11 cellular contexts compared by ENCODE assay signal in genomic region chr14:50233335-50234250, GRCh38. TPM values are rescaled to one million over a fixed set of nuclear protein-coding genes. Genes with fewer than 3 reads are reported as not detected.
A peak's percentile ranks its signal among the peaks of the same experiment; 100 is the strongest.
DNase-seq lines count a peak whose midpoint lies in the region; ATAC-seq, FAIRE-seq and TF ChIP-seq lines count a peak whose summit lies in the region.
"Had no signal": no experiment of that assay in that cellular context is flagged by ENCODE, and none has a peak within 500 bp of the region (broad histone marks: within the 10 kb centered on the region; RNA-seq: fewer than 3 reads in every experiment).

No MANE protein-coding gene starts in this region.

- no peak overlapping the region for H3K4me3 Mint-ChIP-seq in activated T-helper 2 cell treated with anti-CD3 and anti-CD28 coated beads, Interferon-gamma antibody, Interleukin-2, Interleukin-4, amounts not matched to agents 10 μg/mL and 5 μg/mL and 100 μg/mL, durations not matched to agents 14 hours and 24 hours and 36 hours (ENCODE audit: low read depth)

- TF ChIP-seq CTCF in sigmoid colon (IDR thresholded peaks at IDR 0.05), result no peak
- TF ChIP-seq CTCF in D721Med (IDR thresholded peaks at IDR 0.05; ENCODE audit: insufficient read depth, missing control alignments), result no peak

- H3K36me3 Mint-ChIP-seq in activated T-helper 2 cell treated with anti-CD3 and anti-CD28 coated beads, Interferon-gamma antibody, Interleukin-2, Interleukin-4, amounts not matched to agents 10 μg/mL and 5 μg/mL and 100 μg/mL, durations not matched to agents 14 hours and 24 hours and 36 hours (ENCODE audit: low read depth), result peaks cover 28% of the 10 kb centered on the region

- H3K9me3 ChIP-seq in sigmoid colon, result no peaks in the 10 kb centered on the region
- H3K9me3 ChIP-seq: colonic mucosa, mucosa of descending colon had no signal

- FAIRE-seq in D721Med (lab: Jason Lieb, UNC), result no peak

- no peak for TF ChIP-seq POLR2A in sigmoid colon (IDR thresholded peaks at IDR 0.05)

- H3K4me1 ChIP-seq in sigmoid colon, result peaks cover 0 to 35% (median 23%) of the 10 kb centered on the region in 4 donors
- H3K4me1 ChIP-seq: colonic mucosa had no signal

- ATAC-seq in activated CD4-positive, CD25-positive, alpha-beta regulatory T cell treated with anti-CD3 and anti-CD28 coated beads, Interleukin-2, amount 50 U/mL, for 24 hours, result peak; percentile 21 to 33
- ATAC-seq in GM19452 (IDR thresholded peaks at IDR 0.05; ENCODE audit: unreplicated experiment), result no peak
- ATAC-seq: mucosa of descending colon had no signal

- 67 to 75% methylated on average over 18 of the region's 18 CpGs for WGBS in sigmoid colon, 2 donors

- no peak overlapping the region for H3K4me3 ChIP-seq in sigmoid colon
- H3K4me3 ChIP-seq: colonic mucosa, mucosa of descending colon, PC-9 had no signal

- no peak for TF ChIP-seq EP300 in sigmoid colon (IDR thresholded peaks at IDR 0.05)

- H3K9me3 Mint-ChIP-seq in activated T-helper 2 cell treated with anti-CD3 and anti-CD28 coated beads, Interferon-gamma antibody, Interleukin-2, Interleukin-4, amounts not matched to agents 10 μg/mL and 5 μg/mL and 100 μg/mL, durations not matched to agents 14 hours and 24 hours and 36 hours, result peaks cover 21% of the 10 kb centered on the region

- intact Hi-C loops in activated T-helper 2 cell treated with anti-CD3 and anti-CD28 coated beads, Interferon-gamma antibody, Interleukin-2, Interleukin-4, amounts not matched to agents 10 μg/mL and 5 μg/mL and 100 μg/mL, durations not matched to agents 14 hours and 24 hours and 36 hours (cut with micrococcal nuclease), result loop anchor here (1.0 to 5.0 kb wide), 8 partner anchors 88 to 1614 kb away; partner anchors contain the start of genes KLHDC2, MGAT2, RPL36AL and RPS29
- intact Hi-C loops in sigmoid colon (cut with DNase I), result loop anchor here (5.0 kb wide), 4 partner anchors 79 to 366 kb away; partner anchors contain the start of genes DMAC2L, L2HGDH, MAP4K5 and VCPKMT

- peak overlapping the region in 3 of 4 donors; percentile 7 to 99 (median 95) for H3K27ac ChIP-seq in sigmoid colon
- H3K27ac ChIP-seq: colonic mucosa, PC-9 had no signal

- H3K4me1 Mint-ChIP-seq in activated T-helper 2 cell treated with anti-CD3 and anti-CD28 coated beads, Interferon-gamma antibody, Interleukin-2, Interleukin-4, amounts not matched to agents 10 μg/mL and 5 μg/mL and 100 μg/mL, durations not matched to agents 14 hours and 24 hours and 36 hours (ENCODE audit: low read depth), result peaks cover 36% of the 10 kb centered on the region

- peak overlapping the region; percentile 76 for H3K27ac Mint-ChIP-seq in activated T-helper 2 cell treated with anti-CD3 and anti-CD28 coated beads, Interferon-gamma antibody, Interleukin-2, Interleukin-4, amounts not matched to agents 10 μg/mL and 5 μg/mL and 100 μg/mL, durations not matched to agents 14 hours and 24 hours and 36 hours

- no peaks in the 10 kb centered on the region for H3K36me3 ChIP-seq in sigmoid colon
- H3K36me3 ChIP-seq: colonic mucosa had no signal

- peaks cover 4% of the 10 kb centered on the region for H3K27me3 Mint-ChIP-seq in activated T-helper 2 cell treated with anti-CD3 and anti-CD28 coated beads, Interferon-gamma antibody, Interleukin-2, Interleukin-4, amounts not matched to agents 10 μg/mL and 5 μg/mL and 100 μg/mL, durations not matched to agents 14 hours and 24 hours and 36 hours (ENCODE audit: low read depth)

- no peak for DNase-seq in activated CD4-positive, CD25-positive, alpha-beta regulatory T cell (lab: John Stamatoyannopoulos, UW)
- DNase-seq in NCI-H2107 (lab: John Stamatoyannopoulos, UW), result peak; percentile 12
- DNase-seq in activated T-helper 2 cell treated with anti-CD3 and anti-CD28 coated beads, Interferon-gamma antibody, Interleukin-2, Interleukin-4, amounts not matched to agents 10 μg/mL and 5 μg/mL and 100 μg/mL, durations not matched to agents 14 hours and 24 hours and 36 hours (ENCODE audit: low spot score), result no peak
- no peak for DNase-seq in sigmoid colon
- no peak for DNase-seq in NCI-H1417 treated with DMSO at 0.1 percent for 48 hours (lab: John Stamatoyannopoulos, UW)
- no peak for DNase-seq in D721Med (ENCODE audit: insufficient read length, low spot score)
- DNase-seq: colonic mucosa, mucosa of descending colon, PC-9 had no signal

- no peaks in the 10 kb centered on the region for H3K27me3 ChIP-seq in sigmoid colon
- H3K27me3 ChIP-seq: colonic mucosa had no signal

RNA-seq across cellular contexts. Expression of gene SOS2, which starts 2.2 kb away (rescaled TPM):
- total RNA-seq in activated T-helper 2 cell treated with anti-CD3 and anti-CD28 coated beads, Interferon-gamma antibody, Interleukin-2, Interleukin-4, amounts not matched to agents 10 μg/mL and 5 μg/mL and 100 μg/mL, durations not matched to agents 14 hours and 24 hours and 36 hours, result 17.0 and 20.7 TPM in 2 replicates
- total RNA-seq in sigmoid colon, result 10 to 100 TPM; 31.9 to 40.4 (median 38.7) TPM
- 10 to 100 TPM; 11.2 to 25.2 (median 18.6) TPM for polyA plus RNA-seq in sigmoid colon
